ENCODE assay signal across 10 cellular contexts in genomic region chr19:709196-709964, GRCh38. TPM values are rescaled to one million over a fixed set of nuclear protein-coding genes. Genes with fewer than 3 reads are reported as not detected.
DNase-seq lines count a peak whose midpoint lies in the region; ATAC-seq, FAIRE-seq and TF ChIP-seq lines count a peak whose summit lies in the region.
"Had no signal": no experiment of that assay in that cellular context is flagged by ENCODE, and none has a peak within 500 bp of the region (broad histone marks: within the 10 kb centered on the region; RNA-seq: fewer than 3 reads in every experiment).

No MANE protein-coding gene starts in this region.

- 2 to 19% (median 11%) methylated on average over 5 to 78 of the region's 78 CpGs for WGBS in heart left ventricle, 4 donors
- WGBS in pancreas, 2 donors: 4 to 19% methylated on average over 28 to 76 of the region's 78 CpGs

- H3K27me3 ChIP-seq in AG04450 (ENCODE audit: control insufficient read depth, insufficient read depth, low read length) (peaks cover 18% of the 10 kb centered on the region), WERI-Rb-1 (ENCODE audit: insufficient read depth, low read depth, severe bottlenecking) (no peaks in the 10 kb centered on the region), heart left ventricle (peaks cover 0 to 18% (median 0%) of the 10 kb centered on the region in 9 donors), pancreas (no peaks in the 10 kb centered on the region)

- intact Hi-C loops in heart left ventricle (cut with DNase I): no loop called here
- intact Hi-C loops in pancreas (cut with DNase I): no loop called here

- H3K4me1 ChIP-seq in heart left ventricle: peaks cover 0 to 33% (median 8%) of the 10 kb centered on the region in 12 donors
- no peaks in the 10 kb centered on the region for H3K4me1 ChIP-seq in pancreas

- DNase-seq in AG04450 (ENCODE audit: low read depth, low spot score): no peak
- DNase-seq in WERI-Rb-1: no peak
- DNase-seq in heart left ventricle: no peak
- DNase-seq in pancreas: no peak
- no peak for DNase-seq in NCI-H1092 treated with DMSO at 0.1 percent for 48 hours (lab: John Stamatoyannopoulos, UW)
- no peak for DNase-seq in activated CD4-positive, alpha-beta T cell treated with anti-CD3 and anti-CD28 coated beads for 1 hour
- no peak for DNase-seq in NCI-H2107 treated with DMSO at 0.1 percent for 48 hours (lab: John Stamatoyannopoulos, UW; ENCODE audit: unreplicated experiment)
- DNase-seq in NCI-H1048 (lab: John Stamatoyannopoulos, UW): no peak

- H3K27ac ChIP-seq in AG04450 (ENCODE audit: low read depth, low read length) (no peak overlapping the region), WERI-Rb-1 (peak overlapping the region; percentile 89), heart left ventricle (peak overlapping the region; percentile 51 to 96 (median 88)), pancreas (no peak overlapping the region)

- ATAC-seq in heart left ventricle: peak in 3 of 4 donors; percentile 4 to 9 (median 7)
- ATAC-seq in pancreas: peak in 1 of 4 donors; percentile 6

- peaks cover 8% of the 10 kb centered on the region for H3K9me3 ChIP-seq in AG04450 (ENCODE audit: control insufficient read depth, insufficient read depth, low read length)
- H3K9me3 ChIP-seq in WERI-Rb-1 (ENCODE audit: severe bottlenecking): no peaks in the 10 kb centered on the region
- peaks cover 0 to 9% (median 0%) of the 10 kb centered on the region in 12 donors for H3K9me3 ChIP-seq in heart left ventricle
- H3K9me3 ChIP-seq in pancreas: no peaks in the 10 kb centered on the region

- TF ChIP-seq CTCF in AG04450 (IDR thresholded peaks at IDR 0.05; ENCODE audit: low read depth, low read length) (no peak), WERI-Rb-1 (IDR thresholded peaks at IDR 0.05; ENCODE audit: low read depth, low read length) (no peak), heart left ventricle (IDR thresholded peaks at IDR 0.05) (no peak), pancreas (IDR thresholded peaks at IDR 0.05) (no peak)

- TF ChIP-seq POLR2A in heart left ventricle (IDR thresholded peaks at IDR 0.05): no peak

- CTCF ChIA-PET in AG04450 (lab: Charles Lee): interaction anchor here (0.6 to 0.7 kb wide), 2 partner anchors 25 to 29 kb away, joined by 3 to 4 read pairs; no protein-coding TSS in a partner anchor

- H3K4me3 ChIP-seq in AG04450 (ENCODE audit: low read depth, low read length) (peak overlapping the region; percentile 53), WERI-Rb-1 (ENCODE audit: low read depth, low read length) (peak overlapping the region; percentile 85), heart left ventricle (peak overlapping the region; percentile 47 to 97 (median 77)), pancreas (peak overlapping the region; percentile 15 to 47 (median 34))

- POLR2A ChIA-PET in AG04450 (lab: Yijun Ruan, JAX): interaction anchor here (0.6 kb wide), 1 partner anchor 44 kb away, joined by 3 read pairs; no protein-coding TSS in a partner anchor

- FAIRE-seq in pancreas (lab: Jason Lieb, UNC): no peak

- H3K36me3 ChIP-seq in WERI-Rb-1 (peaks cover 10% of the 10 kb centered on the region), heart left ventricle (no peaks in the 10 kb centered on the region), pancreas (no peaks in the 10 kb centered on the region)

RNA-seq across cellular contexts. Expression of gene PALM, which starts 0.6 kb away (rescaled TPM):
- polyA plus RNA-seq in AG04450 (2011; rRNA removed) (1.8 and 2.4 TPM in 2 replicates), heart left ventricle (10 to 100 TPM; 15.7 to 23.8 TPM), pancreas (10 to 100 TPM in 1 of 2 donors, 1 to 10 TPM in 1; 9.2 to 10.1 TPM)
- polyA minus RNA-seq in AG04450 (2011; rRNA and poly(A)+ RNA removed): 1.3 and 1.6 TPM in 2 replicates
- total RNA-seq in heart left ventricle (10 to 100 TPM; 13.5 to 42.3 (median 23.3) TPM), pancreas (10 to 100 TPM in 1 of 6 donors, 1 to 10 TPM in 5; 3.5 to 12.6 (median 5.1) TPM)

RNA-seq across cellular contexts. Expression of gene PRSS57, which starts 14.1 kb away (rescaled TPM):
- polyA plus RNA-seq in AG04450 (2011; rRNA removed) (not detected in 2 replicates), heart left ventricle (not detected), pancreas (not detected)
- polyA minus RNA-seq in AG04450 (2011; rRNA and poly(A)+ RNA removed): not detected in 2 replicates
- total RNA-seq in heart left ventricle (not detected), pancreas (not detected)
- total RNA-seq: M059J, SK-MEL-5 had no signal

RNA-seq across cellular contexts. Expression of gene FSTL3, which starts 33.2 kb away (rescaled TPM):
- polyA plus RNA-seq in AG04450 (2011; rRNA removed): 21.2 and 23.2 TPM in 2 replicates
- polyA minus RNA-seq in AG04450 (2011; rRNA and poly(A)+ RNA removed): 12.7 and 12.8 TPM in 2 replicates
- 100 to 1,000 TPM in 4 of 9 donors, 10 to 100 TPM in 5; 41.7 to 347 (median 99.9) TPM for total RNA-seq in heart left ventricle
- 100 to 1,000 TPM; 131 to 376 TPM for polyA plus RNA-seq in heart left ventricle
- 100 to 1,000 TPM in 1 of 6 donors, 10 to 100 TPM in 3, 1 to 10 TPM in 2; 6.6 to 148 (median 18.4) TPM for total RNA-seq in pancreas
- 100 to 1,000 TPM in 1 of 2 donors, 10 to 100 TPM in 1; 24.1 to 119 TPM for polyA plus RNA-seq in pancreas

RNA-seq across cellular contexts. Expression of gene MISP, which starts 41.5 kb away (rescaled TPM):
- polyA plus RNA-seq in AG04450 (2011; rRNA removed) (0.07 and 0.09 TPM in 2 replicates), heart left ventricle (under 1 TPM in 1 of 2 donors, not detected in 1; 0.06 TPM), pancreas (1 to 10 TPM; 1.3 to 7.5 TPM)
- polyA minus RNA-seq in AG04450 (2011; rRNA and poly(A)+ RNA removed): 0.18 TPM in 1 of 2 replicates, not detected in the other
- total RNA-seq in heart left ventricle (1 to 10 TPM in 1 of 9 donors, not detected in 8; 1.1 TPM), pancreas (1 to 10 TPM in 5 of 6 donors, under 1 TPM in 1; 0.63 to 2.6 (median 1.3) TPM)
- total RNA-seq: SK-MEL-5 had no signal

RNA-seq across cellular contexts. Expression of gene RNF126, which starts 46.4 kb away (rescaled TPM):
- polyA plus RNA-seq in AG04450 (2011; rRNA removed) (1.7 and 3.1 TPM in 2 replicates), heart left ventricle (10 to 100 TPM; 23.5 to 45.2 TPM), pancreas (10 to 100 TPM; 31.7 to 33.7 TPM)
- polyA minus RNA-seq in AG04450 (2011; rRNA and poly(A)+ RNA removed): 1.7 and 2.0 TPM in 2 replicates
- total RNA-seq in heart left ventricle (100 to 1,000 TPM in 1 of 9 donors, 10 to 100 TPM in 8; 21.6 to 105 (median 29.4) TPM), pancreas (10 to 100 TPM; 11.9 to 21.5 (median 16.5) TPM)

Comparison
In these comparisons a context has a peak if more than half of its experiments do, and no peak if none do; other contexts are left out.
1. H3K27ac ChIP-seq: peak in WERI-Rb-1 (single experiment) and heart left ventricle (12 of 12); none in AG04450 (single experiment) and pancreas (0 of 4).
2. H3K4me3 ChIP-seq: peak in every context shown above with its lines; median percentile 85 in WERI-Rb-1; 77 in heart left ventricle; 53 in AG04450; 34 in pancreas.